In the genomic region with DNA sequence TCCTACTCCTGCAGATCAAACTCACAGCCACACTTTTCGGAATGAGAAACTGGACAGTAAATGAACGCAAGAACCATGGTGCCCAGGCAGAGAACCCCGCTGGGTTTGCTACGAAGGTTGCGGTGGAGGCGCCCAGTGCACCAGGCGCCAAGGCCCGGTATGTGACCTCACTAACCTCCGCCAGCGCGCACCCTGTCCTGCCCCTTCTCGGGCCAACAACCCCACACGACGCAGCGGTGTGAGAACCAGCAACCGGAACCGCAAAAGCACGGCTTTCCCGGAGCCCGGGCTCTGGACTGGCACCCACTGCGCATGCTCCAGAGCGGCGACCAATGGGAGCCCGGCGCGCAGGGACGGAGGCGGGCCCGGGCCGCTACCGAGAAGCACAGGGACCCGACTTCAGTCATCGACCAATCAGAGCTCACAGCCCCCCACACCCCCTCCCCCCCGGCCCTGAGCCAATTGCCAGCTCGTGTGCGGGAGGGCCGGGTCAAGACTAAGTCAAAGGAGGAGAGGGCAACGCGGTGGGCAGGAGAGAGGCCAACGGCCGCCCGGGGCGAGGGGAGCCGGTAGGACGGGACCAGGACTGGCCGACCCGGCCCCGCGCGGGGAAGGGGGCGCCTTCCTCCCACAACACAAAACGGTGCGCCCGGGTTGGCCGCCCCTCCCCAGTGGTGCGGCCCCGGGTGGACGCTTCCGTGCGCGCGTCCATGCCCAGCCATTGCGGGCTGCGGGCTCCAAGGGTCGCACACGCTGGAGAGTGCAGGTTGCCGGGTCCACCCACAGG, we compare ENCODE assay signal across 1 cellular context.
TF ChIP-seq lines count a peak whose summit lies in the region.

No MANE protein-coding gene starts in this region.

TF ChIP-seq in HepG2, 621 proteins besides CTCF, POLR2A, EP300 and RAD21 (continued from another document and continues in another):
- TF ChIP-seq ZBTB46 (CRISPR knock-in tag; IDR thresholded peaks at IDR 0.05; ENCODE audit: borderline replicate concordance) (no peak), ZNF34 (CRISPR knock-in tag; IDR thresholded peaks at IDR 0.05; ENCODE audit: borderline replicate concordance) (no peak), ZNF496 (CRISPR knock-in tag; IDR thresholded peaks at IDR 0.05; ENCODE audit: insufficient replicate concordance) (no peak), MAFK (conservative IDR thresholded peaks at IDR 0.05 in 1 of 2, IDR thresholded peaks at IDR 0.05 in 1 of 2; ENCODE audit: low read length in 2 of 2) (no peak), FOXM1 (CRISPR knock-in tag; IDR thresholded peaks at IDR 0.05) (no peak), ZNF260 (CRISPR knock-in tag; IDR thresholded peaks at IDR 0.05; ENCODE audit: borderline replicate concordance, low read depth) (no peak), DPF2 (CRISPR knock-in tag; IDR thresholded peaks at IDR 0.05; ENCODE audit: borderline replicate concordance, low read depth) (no peak), ZNF772 (CRISPR knock-in tag; IDR thresholded peaks at IDR 0.05) (no peak), SP4 (CRISPR knock-in tag; IDR thresholded peaks at IDR 0.05) (no peak), ZNF614 (CRISPR knock-in tag; IDR thresholded peaks at IDR 0.05; ENCODE audit: borderline replicate concordance) (no peak), ZNF484 (CRISPR knock-in tag; IDR thresholded peaks at IDR 0.05; ENCODE audit: borderline replicate concordance, low read depth) (no peak), DMAP1 (CRISPR knock-in tag; IDR thresholded peaks at IDR 0.05) (peak; percentile 45; the same call in 1 of the 2 replicates), RBAK (CRISPR knock-in tag; IDR thresholded peaks at IDR 0.05) (no peak), ETV5 (CRISPR knock-in tag; IDR thresholded peaks at IDR 0.05; ENCODE audit: borderline replicate concordance) (peak; percentile 60), NFYB (CRISPR knock-in tag; IDR thresholded peaks at IDR 0.05) (peak; percentile 93), ZNF530 (CRISPR knock-in tag; IDR thresholded peaks at IDR 0.05; ENCODE audit: low read depth) (no peak), ZNF850 (CRISPR knock-in tag; conservative IDR thresholded peaks at IDR 0.05) (no peak), SIN3A (IDR thresholded peaks at IDR 0.05; ENCODE audit: borderline replicate concordance, low read depth, low read length) (no peak), THRA (CRISPR knock-in tag; IDR thresholded peaks at IDR 0.05; ENCODE audit: borderline replicate concordance) (peak; percentile 58; the same call in 1 of the 2 replicates), ZNF326 (CRISPR knock-in tag; IDR thresholded peaks at IDR 0.05; ENCODE audit: borderline replicate concordance) (no peak), ZNF781 (CRISPR knock-in tag; IDR thresholded peaks at IDR 0.05; ENCODE audit: borderline replicate concordance, not compliant biosample characterization) (no peak), ZNF451 (CRISPR knock-in tag; IDR thresholded peaks at IDR 0.05) (no peak), ZSCAN20 (CRISPR knock-in tag; IDR thresholded peaks at IDR 0.05; ENCODE audit: borderline replicate concordance) (no peak), ZNF577 (CRISPR knock-in tag; IDR thresholded peaks at IDR 0.05; ENCODE audit: borderline replicate concordance, low read depth) (no peak), ZNF282 (IDR thresholded peaks at IDR 0.05; ENCODE audit: partially characterized antibody) (no peak), ETV6 (CRISPR knock-in tag; conservative IDR thresholded peaks at IDR 0.05) (no peak), HOMEZ (CRISPR knock-in tag; IDR thresholded peaks at IDR 0.05; ENCODE audit: low read depth) (no peak), BCL3 (CRISPR knock-in tag; IDR thresholded peaks at IDR 0.05) (no peak), PHF5A (CRISPR knock-in tag; IDR thresholded peaks at IDR 0.05; ENCODE audit: low read depth, unreplicated experiment) (no peak), GZF1 (CRISPR knock-in tag; IDR thresholded peaks at IDR 0.05) (no peak), NFE2 (CRISPR knock-in tag; IDR thresholded peaks at IDR 0.05) (no peak), AFF4 (CRISPR knock-in tag; IDR thresholded peaks at IDR 0.05) (no peak; the same call in 1 of the 2 replicates), RARG (CRISPR knock-in tag; IDR thresholded peaks at IDR 0.05; ENCODE audit: low read depth) (no peak), SSRP1 (CRISPR knock-in tag; IDR thresholded peaks at IDR 0.05) (no peak), ZNF230 (CRISPR knock-in tag; IDR thresholded peaks at IDR 0.05) (0 out of 2 replicates have a peak, but pooled peaks have one; percentile 50), GPN1 (CRISPR knock-in tag; IDR thresholded peaks at IDR 0.05; ENCODE audit: borderline replicate concordance) (no peak), E2F2 (CRISPR knock-in tag; IDR thresholded peaks at IDR 0.05; ENCODE audit: borderline replicate concordance) (no peak), ZNF746 (CRISPR knock-in tag; IDR thresholded peaks at IDR 0.05) (no peak), NFRKB (IDR thresholded peaks at IDR 0.05) (no peak), ZNF678 (CRISPR knock-in tag; IDR thresholded peaks at IDR 0.05) (no peak), ZC3H13 (CRISPR knock-in tag; IDR thresholded peaks at IDR 0.05) (peak; percentile 70; the same call in 1 of the 2 replicates)
- TF ChIP-seq, protein P1, sequence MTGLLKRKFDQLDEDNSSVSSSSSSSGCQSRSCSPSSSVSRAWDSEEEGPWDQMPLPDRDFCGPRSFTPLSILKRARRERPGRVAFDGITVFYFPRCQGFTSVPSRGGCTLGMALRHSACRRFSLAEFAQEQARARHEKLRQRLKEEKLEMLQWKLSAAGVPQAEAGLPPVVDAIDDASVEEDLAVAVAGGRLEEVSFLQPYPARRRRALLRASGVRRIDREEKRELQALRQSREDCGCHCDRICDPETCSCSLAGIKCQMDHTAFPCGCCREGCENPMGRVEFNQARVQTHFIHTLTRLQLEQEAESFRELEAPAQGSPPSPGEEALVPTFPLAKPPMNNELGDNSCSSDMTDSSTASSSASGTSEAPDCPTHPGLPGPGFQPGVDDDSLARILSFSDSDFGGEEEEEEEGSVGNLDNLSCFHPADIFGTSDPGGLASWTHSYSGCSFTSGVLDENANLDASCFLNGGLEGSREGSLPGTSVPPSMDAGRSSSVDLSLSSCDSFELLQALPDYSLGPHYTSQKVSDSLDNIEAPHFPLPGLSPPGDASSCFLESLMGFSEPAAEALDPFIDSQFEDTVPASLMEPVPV (CRISPR knock-in tag; IDR thresholded peaks at IDR 0.05): peak; percentile 27; the same call in 1 of the 2 replicates
- TF ChIP-seq, protein P2, sequence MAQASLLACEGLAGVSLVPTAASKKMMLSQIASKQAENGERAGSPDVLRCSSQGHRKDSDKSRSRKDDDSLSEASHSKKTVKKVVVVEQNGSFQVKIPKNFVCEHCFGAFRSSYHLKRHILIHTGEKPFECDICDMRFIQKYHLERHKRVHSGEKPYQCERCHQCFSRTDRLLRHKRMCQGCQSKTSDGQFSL (CRISPR knock-in tag; IDR thresholded peaks at IDR 0.05): no peak
- TF ChIP-seq, protein P3, sequence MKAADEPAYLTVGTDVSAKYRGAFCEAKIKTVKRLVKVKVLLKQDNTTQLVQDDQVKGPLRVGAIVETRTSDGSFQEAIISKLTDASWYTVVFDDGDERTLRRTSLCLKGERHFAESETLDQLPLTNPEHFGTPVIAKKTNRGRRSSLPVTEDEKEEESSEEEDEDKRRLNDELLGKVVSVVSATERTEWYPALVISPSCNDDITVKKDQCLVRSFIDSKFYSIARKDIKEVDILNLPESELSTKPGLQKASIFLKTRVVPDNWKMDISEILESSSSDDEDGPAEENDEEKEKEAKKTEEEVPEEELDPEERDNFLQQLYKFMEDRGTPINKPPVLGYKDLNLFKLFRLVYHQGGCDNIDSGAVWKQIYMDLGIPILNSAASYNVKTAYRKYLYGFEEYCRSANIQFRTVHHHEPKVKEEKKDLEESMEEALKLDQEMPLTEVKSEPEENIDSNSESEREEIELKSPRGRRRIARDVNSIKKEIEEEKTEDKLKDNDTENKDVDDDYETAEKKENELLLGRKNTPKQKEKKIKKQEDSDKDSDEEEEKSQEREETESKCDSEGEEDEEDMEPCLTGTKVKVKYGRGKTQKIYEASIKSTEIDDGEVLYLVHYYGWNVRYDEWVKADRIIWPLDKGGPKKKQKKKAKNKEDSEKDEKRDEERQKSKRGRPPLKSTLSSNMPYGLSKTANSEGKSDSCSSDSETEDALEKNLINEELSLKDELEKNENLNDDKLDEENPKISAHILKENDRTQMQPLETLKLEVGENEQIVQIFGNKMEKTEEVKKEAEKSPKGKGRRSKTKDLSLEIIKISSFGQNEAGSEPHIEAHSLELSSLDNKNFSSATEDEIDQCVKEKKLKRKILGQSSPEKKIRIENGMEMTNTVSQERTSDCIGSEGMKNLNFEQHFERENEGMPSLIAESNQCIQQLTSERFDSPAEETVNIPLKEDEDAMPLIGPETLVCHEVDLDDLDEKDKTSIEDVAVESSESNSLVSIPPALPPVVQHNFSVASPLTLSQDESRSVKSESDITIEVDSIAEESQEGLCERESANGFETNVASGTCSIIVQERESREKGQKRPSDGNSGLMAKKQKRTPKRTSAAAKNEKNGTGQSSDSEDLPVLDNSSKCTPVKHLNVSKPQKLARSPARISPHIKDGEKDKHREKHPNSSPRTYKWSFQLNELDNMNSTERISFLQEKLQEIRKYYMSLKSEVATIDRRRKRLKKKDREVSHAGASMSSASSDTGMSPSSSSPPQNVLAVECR (CRISPR knock-in tag; IDR thresholded peaks at IDR 0.05; ENCODE audit: borderline replicate concordance): peak; percentile 64
